ENCODE assay signal across 1 cellular context in genomic region chr11:117099681-117100080, GRCh38.
TF ChIP-seq lines count a peak whose summit lies in the region.

No MANE protein-coding gene starts in this region.

TF ChIP-seq in GM23338, 12 proteins besides CTCF, POLR2A, EP300 and RAD21 (continued from another document):
- TF ChIP-seq ZNF462 (CRISPR knock-in tag; IDR thresholded peaks at IDR 0.05) (no peak), ZNF114 (CRISPR knock-in tag; IDR thresholded peaks at IDR 0.05) (no peak), EZH2 (IDR thresholded peaks at IDR 0.05; ENCODE audit: low read depth, unreplicated experiment) (no peak), ZNF331 (CRISPR knock-in tag; IDR thresholded peaks at IDR 0.05; ENCODE audit: low read depth) (no peak), CREB1 (CRISPR knock-in tag; IDR thresholded peaks at IDR 0.05; ENCODE audit: low read depth) (no peak)
